Comparison of ENCODE assay signal across 23 cellular contexts in genomic region chrX:10441464-10441863, GRCh38.
"Had no signal": no experiment of that assay in that cellular context is flagged by ENCODE, and none has a peak within 500 bp of the region (broad histone marks: within the 10 kb centered on the region; RNA-seq: fewer than 3 reads in every experiment).

No MANE protein-coding gene starts in this region.

- FAIRE-seq: urothelium cell line had no signal

- DNase-seq: heart left ventricle; hypothalamus; islet precursor cell; left ventricle myocardium inferior; mesendoderm; naive B cell; natural killer cell; ovary; right cardiac atrium; stimulated activated CD4-positive, alpha-beta T cell treated with anti-CD3 and anti-CD28 coated beads, Interleukin-12 subunit alpha, Interleukin-12 subunit beta, amount 100 ng/mL, for 4 hours; stimulated activated CD4-positive, alpha-beta T cell treated with anti-CD3 and anti-CD28 coated beads, Interleukin-15, amount 100 ng/mL, for 24 hours; stimulated activated CD4-positive, alpha-beta T cell treated with anti-CD3 and anti-CD28 coated beads, Interleukin-4, amount 100 ng/mL, for 24 hours; stimulated activated naive CD4-positive, alpha-beta T cell; tibial artery; trophoblast cell; upper lobe of right lung had no signal

- H3K36me3 ChIP-seq: heart left ventricle, left ventricle myocardium inferior, ovary, suprapubic skin, thoracic aorta, tibial artery, upper lobe of right lung had no signal

- H3K4me3 ChIP-seq: heart left ventricle, left ventricle myocardium inferior, lung, ovary, skin epidermis, suprapubic skin, thoracic aorta, tibial artery, upper lobe of right lung had no signal

- H3K4me1 ChIP-seq: heart left ventricle, left ventricle myocardium inferior, suprapubic skin, tibial artery, upper lobe of right lung had no signal

- ATAC-seq: heart left ventricle; natural killer cell; right cardiac atrium; sciatic nerve; stimulated activated effector memory CD8-positive, alpha-beta T cell treated with anti-CD3 and anti-CD28 coated beads, Interleukin-12 subunit alpha, Interleukin-12 subunit beta, amount 100 ng/mL, for 72 hours; upper lobe of right lung had no signal

- H3K27ac ChIP-seq: heart left ventricle, left ventricle myocardium inferior, ovary, skin epidermis, suprapubic skin, thoracic aorta, tibial artery, upper lobe of right lung had no signal

- H3K9me3 ChIP-seq: heart left ventricle, left ventricle myocardium inferior, ovary, suprapubic skin, thoracic aorta, tibial artery, upper lobe of right lung had no signal

- H3K27me3 ChIP-seq: heart left ventricle, ovary, suprapubic skin, tibial artery, upper lobe of right lung had no signal
